Comparison of ENCODE assay signal across 7 cellular contexts in genomic region chr2:229713371-229714079, GRCh38. TPM values are rescaled to one million over a fixed set of nuclear protein-coding genes. Genes with fewer than 3 reads are reported as not detected.
DNase-seq lines count a peak whose midpoint lies in the region; ATAC-seq and TF ChIP-seq lines count a peak whose summit lies in the region.

No MANE protein-coding gene starts in this region.

- in situ Hi-C loops in GM13976 (cut with MboI; ENCODE audit: low sequenced_read_pairs, unreplicated experiment): no loop called here

- TF ChIP-seq CTCF in GM13976 (IDR thresholded peaks at IDR 0.05; ENCODE audit: borderline replicate concordance, control extremely low read depth, extremely low read depth, insufficient read depth, missing control alignments) (no peak), VCaP (conservative IDR thresholded peaks at IDR 0.05) (peak; percentile 35), fibroblast of mammary gland (conservative IDR thresholded peaks at IDR 0.05; ENCODE audit: control insufficient read depth, insufficient read depth, low read depth, low read length) (no peak), Caco-2 (IDR thresholded peaks at IDR 0.05; ENCODE audit: insufficient read depth in 1 of 2, low read depth in 1 of 2, low read length in 1 of 2, severe bottlenecking in 1 of 2, unreplicated experiment in 1 of 2) (no peak)

- H3K36me3 ChIP-seq in Caco-2 (ENCODE audit: control insufficient read depth, insufficient read depth, low read length): no peaks in the 10 kb centered on the region

- no peak overlapping the region for H3K27ac Mint-ChIP-seq in Caco-2 (ENCODE audit: unreplicated experiment)

- H3K4me3 ChIP-seq in fibroblast of mammary gland (ENCODE audit: control insufficient read depth, low read depth, low read length) (peak overlapping the region; percentile 10), Caco-2 (ENCODE audit: low read depth, low read length) (no peak overlapping the region)

- ATAC-seq in HG03135 (IDR thresholded peaks at IDR 0.05; ENCODE audit: unreplicated experiment): peak; percentile 12

- H3K27ac ChIP-seq in VCaP: peak overlapping the region; percentile 9; the same call in 1 of the 2 replicates

- BruUV-seq in Caco-2 (replicated peaks; lab: Mats Ljungman, UMichigan): no TSS peak

- H3K9me3 ChIP-seq in Caco-2: no peaks in the 10 kb centered on the region

- no peak overlapping the region for H3K4me3 Mint-ChIP-seq in Caco-2 (ENCODE audit: unreplicated experiment)

- intact Hi-C loops in Caco-2 (cut with micrococcal nuclease; ENCODE audit: unreplicated experiment): no loop called here

- no peaks in the 10 kb centered on the region for H3K4me1 ChIP-seq in Caco-2

- H3K9me3 Mint-ChIP-seq in Caco-2 (ENCODE audit: unreplicated experiment): no peaks in the 10 kb centered on the region

- CTCF ChIA-PET in Caco-2 (lab: Charles Lee): no interaction called here

- DNase-seq in GM13976 (ENCODE audit: low spot score) (peak; percentile 42), fibroblast of mammary gland (ENCODE audit: low read depth) (no peak), occipital lobe (lab: John Stamatoyannopoulos, UW) (peak; percentile 42), Caco-2 (no peak), HPDE6-E6E7 (ENCODE audit: extremely low spot score) (no peak)

- H3K36me3 Mint-ChIP-seq in Caco-2 (ENCODE audit: insufficient read depth, unreplicated experiment): no peaks in the 10 kb centered on the region

- H3K4me1 Mint-ChIP-seq in Caco-2 (ENCODE audit: low read depth, unreplicated experiment): no peaks in the 10 kb centered on the region

- POLR2A ChIA-PET in Caco-2 (lab: Charles Lee): no interaction called here

- peaks cover 12% of the 10 kb centered on the region for H3K27me3 Mint-ChIP-seq in Caco-2 (ENCODE audit: insufficient read depth, unreplicated experiment)

- no peaks in the 10 kb centered on the region for H3K27me3 ChIP-seq in Caco-2 (replicated peaks; ENCODE audit: control insufficient read depth, insufficient read depth, low read length)

RNA-seq across cellular contexts. Expression of gene DNER, which starts 0.8 kb away (rescaled TPM):
- total RNA-seq in occipital lobe: 86.7 TPM
- total RNA-seq in Caco-2 (2022): not detected in 2 replicates

Comparison
In these comparisons a context has a peak if more than half of its experiments do, and no peak if none do; other contexts are left out.
1. DNase-seq: peak in GM13976 (single experiment) and occipital lobe (single experiment); none in fibroblast of mammary gland (single experiment), Caco-2 (0 of 2) and HPDE6-E6E7 (single experiment).
2. RNA of gene DNER, which starts 0.8 kb away (total RNA-seq): 86.7 TPM in occipital lobe (single experiment); not detected in Caco-2; every median in the first group is over 10 times any median in the second.